34 cellular contexts compared by ENCODE assay signal in the genomic region with DNA sequence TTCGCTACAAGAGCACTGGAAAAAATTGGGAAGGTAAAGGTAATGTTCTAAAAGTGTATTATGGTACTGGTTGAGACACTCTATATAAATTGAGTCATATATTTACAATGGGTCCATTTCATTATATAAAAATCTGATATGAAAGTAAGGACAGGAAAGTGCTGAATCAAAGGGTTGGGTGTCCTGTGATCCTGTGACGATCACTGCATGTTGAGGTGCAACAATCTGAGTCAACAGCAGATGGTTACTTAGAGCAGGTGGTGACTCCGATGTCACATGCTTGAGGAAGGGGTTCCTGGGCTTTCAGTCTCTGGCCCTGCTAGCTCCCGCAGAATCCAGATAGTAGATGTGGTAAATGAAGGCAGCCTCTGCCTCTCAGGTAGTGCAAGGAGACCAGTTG.
"Had no signal": no experiment of that assay in that cellular context is flagged by ENCODE, and none has a peak within 500 bp of the region (broad histone marks: within the 10 kb centered on the region; RNA-seq: fewer than 3 reads in every experiment).

No MANE protein-coding gene starts in this region.

- H3K4me3 ChIP-seq: adrenal gland, body of pancreas, cardiac muscle cell, coronary artery, dorsolateral prefrontal cortex, gastrocnemius medialis, mucosa of descending colon, skin epidermis, testis had no signal

- H3K27me3 ChIP-seq: adrenal gland, body of pancreas, cardiac muscle cell, dorsolateral prefrontal cortex, gastrocnemius medialis, testis had no signal

- DNase-seq: activated CD4-positive, alpha-beta memory T cell treated with anti-CD3 and anti-CD28 coated beads for 36 hours; activated CD4-positive, alpha-beta T cell treated with anti-CD3 and anti-CD28 coated beads, Interleukin-2, amount 10 ng/mL, durations not matched to agents 24 days and 14 days; activated CD4-positive, CD25-positive, alpha-beta regulatory T cell treated with anti-CD3 and anti-CD28 coated beads, Interleukin-2, amount 50 U/mL, for 72 hours; activated CD8-positive, alpha-beta memory T cell treated with anti-CD3 and anti-CD28 coated beads, Interleukin-2, amount 50 U/mL, for 4 hours; activated effector memory CD4-positive, alpha-beta T cell treated with anti-CD3 and anti-CD28 coated beads, Interleukin-2, amount 50 U/mL, for 16 hours; activated naive CD4-positive, alpha-beta T cell treated with anti-CD3 and anti-CD28 coated beads for 36 hours; activated naive CD8-positive, alpha-beta T cell treated with anti-CD3 and anti-CD28 coated beads for 36 hours; activated T-cell treated with anti-CD3 and anti-CD28 coated beads, Interleukin-2, amount 50 U/mL, for 1 hour; adrenal gland; aorta; body of pancreas; cerebellar nuclear complex; dorsolateral prefrontal cortex; effector memory CD4-positive, alpha-beta T cell; erythroblast; gastrocnemius medialis; glutamatergic neuron; islet precursor cell; left cardiac atrium; left ventricle myocardium superior; mucosa of descending colon; stimulated activated CD4-positive, alpha-beta T cell treated with anti-CD3 and anti-CD28 coated beads, Interleukin-12 subunit alpha, Interleukin-12 subunit beta, amount 100 ng/mL, for 4 hours; stimulated activated CD4-positive, alpha-beta T cell treated with anti-CD3 and anti-CD28 coated beads, Interleukin-4, amount 100 ng/mL, for 1 hour; stimulated activated naive CD8-positive, alpha-beta T cell treated with anti-CD3 and anti-CD28 coated beads, Interleukin-15, Interleukin-2, amounts not matched to agents 100 U/mL and 50 U/mL, for 24 hours; T1000; testis; trophoblast cell; WERI-Rb-1 had no signal

- H3K4me1 ChIP-seq: adrenal gland, body of pancreas, gastrocnemius medialis, testis had no signal

- FAIRE-seq: urothelium cell line had no signal

- ATAC-seq: body of pancreas; gastrocnemius medialis; left cardiac atrium; left ventricle myocardium superior; mucosa of descending colon; natural killer cell treated with Interleukin-12 subunit alpha and Interleukin-12 subunit beta and Interleukin-15 and Interleukin-18, amount 100 ng/mL, for 72 hours; sciatic nerve; stimulated activated naive CD8-positive, alpha-beta T cell treated with anti-CD3 and anti-CD28 coated beads, Interleukin-15, Interleukin-2, amounts not matched to agents 100 U/mL and 50 U/mL, for 24 hours had no signal

- H3K36me3 ChIP-seq: adrenal gland, cardiac muscle cell, gastrocnemius medialis, WERI-Rb-1 had no signal

- H3K9me3 ChIP-seq: adrenal gland, body of pancreas, gastrocnemius medialis, mucosa of descending colon, testis had no signal

- H3K27ac ChIP-seq: adrenal gland, body of pancreas, cardiac muscle cell, coronary artery, dorsolateral prefrontal cortex, gastrocnemius medialis, skin epidermis, testis, WERI-Rb-1 had no signal
